Comparison of ENCODE assay signal across 32 cellular contexts in genomic region chr19:14141041-14141440, GRCh38. TPM values are rescaled to one million over a fixed set of nuclear protein-coding genes. Genes with fewer than 3 reads are reported as not detected.
"Had no signal": no experiment of that assay in that cellular context is flagged by ENCODE, and none has a peak within 500 bp of the region (broad histone marks: within the 10 kb centered on the region; RNA-seq: fewer than 3 reads in every experiment).

No MANE protein-coding gene starts in this region.

- H3K4me3 Mint-ChIP-seq: activated CD4-positive, alpha-beta memory T cell treated with anti-CD3 and anti-CD28 coated beads for 36 hours; activated T-cell treated with anti-CD3 and anti-CD28 coated beads, Interleukin-2, amount 50 U/mL, for 72 hours; activated T-helper 17 cell treated with anti-CD3 and anti-CD28 coated beads, Interleukin-2, amount 50 U/mL, for 72 hours; T-helper 1 cell treated with Interleukin-12 subunit alpha and Interleukin-12 subunit beta and Interleukin-4 antibody, amounts not matched to agents 30 μg/mL and 1 μg/mL, for 36 hours; T-helper 2 cell treated with Interferon-gamma antibody and Interleukin-4, amounts not matched to agents 5 μg/mL and 100 μg/mL, for 36 hours had no signal

- H3K9me3 ChIP-seq: ascending aorta, MG63, Peyer's patch, SJSA1, SK-N-SH had no signal

- DNase-seq: activated CD4-positive, alpha-beta memory T cell treated with anti-CD3 and anti-CD28 coated beads for 36 hours; activated effector memory CD4-positive, alpha-beta T cell treated with anti-CD3 and anti-CD28 coated beads, Interleukin-2, amount 50 U/mL, for 16 hours; activated naive CD4-positive, alpha-beta T cell; activated T-cell treated with anti-CD3 and anti-CD28 coated beads, Interleukin-2, amount 50 U/mL, for 1 hour; activated T-cell treated with anti-CD3 and anti-CD28 coated beads, Interleukin-2, amount 50 U/mL, for 72 hours; amygdala; Kasumi-1; KG1; MG63; NCI-H1048; NCI-H1105 treated with DMSO at 0.1 percent for 48 hours; NCI-H1436; NCI-H1694; NCI-H1930; NCI-H2081 treated with DMSO at 0.1 percent for 48 hours; NCI-H226; NCI-H524 treated with DMSO at 0.1 percent for 48 hours; NK-92 treated with Interleukin-12 subunit alpha and Interleukin-12 subunit beta, amount 100 ng/mL, for 24 hours; PC-3; Peyer's patch; RPMI8226; SHP77 treated with DMSO at 0.1 percent for 48 hours; SK-N-SH had no signal

- H3K27ac Mint-ChIP-seq: activated CD4-positive, alpha-beta memory T cell treated with anti-CD3 and anti-CD28 coated beads for 36 hours; activated naive CD4-positive, alpha-beta T cell treated with anti-CD3 and anti-CD28 coated beads, Interleukin-2, amount 50 U/mL, for 72 hours; activated T-cell treated with anti-CD3 and anti-CD28 coated beads, Interleukin-2, amount 50 U/mL, for 72 hours; activated T-helper 17 cell treated with anti-CD3 and anti-CD28 coated beads, Interleukin-2, amount 50 U/mL, for 72 hours; T-helper 1 cell treated with Interleukin-12 subunit alpha and Interleukin-12 subunit beta and Interleukin-4 antibody, amounts not matched to agents 30 μg/mL and 1 μg/mL, for 36 hours; T-helper 2 cell treated with Interferon-gamma antibody and Interleukin-4, amounts not matched to agents 5 μg/mL and 100 μg/mL, for 36 hours had no signal

- H3K27me3 ChIP-seq: ascending aorta, cardiac muscle cell, MG63, Peyer's patch, SJSA1 had no signal

- H3K27ac ChIP-seq: ascending aorta, cardiac muscle cell, Peyer's patch, SJSA1 had no signal

- H3K36me3 Mint-ChIP-seq: activated naive CD4-positive, alpha-beta T cell treated with anti-CD3 and anti-CD28 coated beads, Interleukin-2, amount 50 U/mL, for 72 hours had no signal

- H3K9me3 Mint-ChIP-seq: activated CD4-positive, alpha-beta memory T cell treated with anti-CD3 and anti-CD28 coated beads for 36 hours; activated naive CD4-positive, alpha-beta T cell treated with anti-CD3 and anti-CD28 coated beads, Interleukin-2, amount 50 U/mL, for 72 hours; activated T-cell treated with anti-CD3 and anti-CD28 coated beads, Interleukin-2, amount 50 U/mL, for 72 hours; activated T-helper 17 cell treated with anti-CD3 and anti-CD28 coated beads, Interleukin-2, amount 50 U/mL, for 72 hours; T-helper 1 cell treated with Interleukin-12 subunit alpha and Interleukin-12 subunit beta and Interleukin-4 antibody, amounts not matched to agents 30 μg/mL and 1 μg/mL, for 36 hours; T-helper 2 cell treated with Interferon-gamma antibody and Interleukin-4, amounts not matched to agents 5 μg/mL and 100 μg/mL, for 36 hours had no signal

- H3K27me3 Mint-ChIP-seq: activated CD4-positive, alpha-beta memory T cell treated with anti-CD3 and anti-CD28 coated beads for 36 hours; activated T-helper 17 cell treated with anti-CD3 and anti-CD28 coated beads, Interleukin-2, amount 50 U/mL, for 72 hours had no signal

- ATAC-seq: activated naive CD4-positive, alpha-beta T cell treated with anti-CD3 and anti-CD28 coated beads, Interleukin-2, amount 50 U/mL, for 72 hours; activated T-cell treated with anti-CD3 and anti-CD28 coated beads, Interleukin-2, amount 50 U/mL, for 72 hours; activated T-helper 17 cell treated with anti-CD3 and anti-CD28 coated beads, Interleukin-2, amount 50 U/mL, for 72 hours; PC-3 had no signal

RNA-seq across cellular contexts. Expression of gene C19orf67, which starts 55.5 kb away (rescaled TPM):
- total RNA-seq: activated CD4-positive, alpha-beta memory T cell treated with anti-CD3 and anti-CD28 coated beads for 36 hours; activated CD8-positive, alpha-beta memory T cell treated with anti-CD3 and anti-CD28 coated beads for 36 hours; activated naive CD4-positive, alpha-beta T cell treated with anti-CD3 and anti-CD28 coated beads, Interleukin-2, amount 50 U/mL, for 72 hours; activated T-cell treated with anti-CD3 and anti-CD28 coated beads, Interleukin-2, amount 50 U/mL, for 72 hours; ascending aorta; NCI-H460; PC-3; Peyer's patch; SJSA1 had no signal
